ENCODE assay signal across 1 cellular context in genomic region chr19:12757544-12758274, GRCh38.
TF ChIP-seq lines count a peak whose summit lies in the region.

No MANE protein-coding gene starts in this region.

TF ChIP-seq in K562, 482 proteins besides CTCF, POLR2A, EP300 and RAD21 (continued from another document and continues in another):
- no peak for TF ChIP-seq CHD7 (IDR thresholded peaks at IDR 0.05; ENCODE audit: low read depth, low read length)
- TF ChIP-seq SRSF7 (optimal IDR thresholded peaks at IDR 0.05; ENCODE audit: low read depth, low read length): no peak
- no peak for TF ChIP-seq SMARCA4 (IDR thresholded peaks at IDR 0.05)
- TF ChIP-seq XRCC4 (IDR thresholded peaks at IDR 0.05; ENCODE audit: extremely low read depth, insufficient read depth, insufficient read length): no peak
- TF ChIP-seq SIN3A (IDR thresholded peaks at IDR 0.05; ENCODE audit: borderline replicate concordance in 2 of 2, control insufficient read depth in 1 of 2, low read depth in 2 of 2, low read length in 2 of 2): peak in 1 of 2 experiments; percentile 67; a peak in 1 of 4 replicates
- peak; percentile 55; the same call in 1 of the 2 replicates for TF ChIP-seq ZFX (CRISPR knock-in tag; IDR thresholded peaks at IDR 0.05)
- peak; percentile 28 to 81; a peak in 3 of 4 replicates for TF ChIP-seq RCOR1 (IDR thresholded peaks at IDR 0.05; ENCODE audit: borderline replicate concordance in 1 of 2, low read depth in 2 of 2, low read length in 2 of 2)
- TF ChIP-seq FUS (optimal IDR thresholded peaks at IDR 0.05; ENCODE audit: low read depth, low read length): no peak
- TF ChIP-seq, protein P1, sequence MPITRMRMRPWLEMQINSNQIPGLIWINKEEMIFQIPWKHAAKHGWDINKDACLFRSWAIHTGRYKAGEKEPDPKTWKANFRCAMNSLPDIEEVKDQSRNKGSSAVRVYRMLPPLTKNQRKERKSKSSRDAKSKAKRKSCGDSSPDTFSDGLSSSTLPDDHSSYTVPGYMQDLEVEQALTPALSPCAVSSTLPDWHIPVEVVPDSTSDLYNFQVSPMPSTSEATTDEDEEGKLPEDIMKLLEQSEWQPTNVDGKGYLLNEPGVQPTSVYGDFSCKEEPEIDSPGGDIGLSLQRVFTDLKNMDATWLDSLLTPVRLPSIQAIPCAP (CRISPR knock-in tag; IDR thresholded peaks at IDR 0.05; ENCODE audit: borderline replicate concordance): no peak
- TF ChIP-seq SMAD4 (CRISPR knock-in tag; conservative IDR thresholded peaks at IDR 0.05): peak; percentile 51
- peak; percentile 17; the same call in 1 of the 2 replicates for TF ChIP-seq ZKSCAN1 (IDR thresholded peaks at IDR 0.05; ENCODE audit: low read depth, low read length)
- TF ChIP-seq CEBPG (CRISPR knock-in tag; IDR thresholded peaks at IDR 0.05): no peak
- no peak for TF ChIP-seq CEBPG (tag; conservative IDR thresholded peaks at IDR 0.05 in 1 of 2, IDR thresholded peaks at IDR 0.05 in 1 of 2)
- no peak for TF ChIP-seq CHCHD3 (CRISPR knock-in tag; IDR thresholded peaks at IDR 0.05)
- TF ChIP-seq ATF7 (IDR thresholded peaks at IDR 0.05): peak; percentile 42; the same call in 1 of the 2 replicates
- TF ChIP-seq CREB1 (IDR thresholded peaks at IDR 0.05): no peak
- TF ChIP-seq CREB1 (CRISPR knock-in tag; IDR thresholded peaks at IDR 0.05): peak; percentile 46; the same call in 1 of the 2 replicates
- TF ChIP-seq XRCC5 (IDR thresholded peaks at IDR 0.05; ENCODE audit: low read depth, low read length): peak; percentile 76; the same call in 1 of the 2 replicates
- no peak for TF ChIP-seq PURB (CRISPR knock-in tag; IDR thresholded peaks at IDR 0.05; ENCODE audit: low read depth)
- TF ChIP-seq MXI1 (IDR thresholded peaks at IDR 0.05; ENCODE audit: low read depth, low read length): no peak; the same call in 1 of the 2 replicates
- TF ChIP-seq SOX6 (IDR thresholded peaks at IDR 0.05): peak; percentile 20; the same call in 1 of the 2 replicates
- TF ChIP-seq RHOXF2B (CRISPR knock-in tag; conservative IDR thresholded peaks at IDR 0.05): no peak
- TF ChIP-seq ZNF12 (CRISPR knock-in tag; IDR thresholded peaks at IDR 0.05): no peak
- peak; percentile 61; the same call in 1 of the 2 replicates for TF ChIP-seq MYC (IDR thresholded peaks at IDR 0.05; ENCODE audit: low read depth, low read length)
- TF ChIP-seq MYC (CRISPR knock-in tag; IDR thresholded peaks at IDR 0.05; ENCODE audit: borderline replicate concordance, low read depth): no peak
- TF ChIP-seq ZNF778 (CRISPR knock-in tag; IDR thresholded peaks at IDR 0.05): no peak
- no peak for TF ChIP-seq THAP7 (CRISPR knock-in tag; IDR thresholded peaks at IDR 0.05)
- TF ChIP-seq MNT (conservative IDR thresholded peaks at IDR 0.05): peak in 1 of 2 experiments; percentile 42; a peak in 2 of 4 replicates
- TF ChIP-seq GABPB2 (CRISPR knock-in tag; conservative IDR thresholded peaks at IDR 0.05): no peak
- TF ChIP-seq FOXJ3 (CRISPR knock-in tag; IDR thresholded peaks at IDR 0.05): no peak
- no peak for TF ChIP-seq SMAD3 (CRISPR knock-in tag; conservative IDR thresholded peaks at IDR 0.05)
- TF ChIP-seq ESRRA (IDR thresholded peaks at IDR 0.05; ENCODE audit: borderline replicate concordance, low read depth): peak; percentile 40; the same call in 1 of the 2 replicates
- no peak for TF ChIP-seq KDM1A (IDR thresholded peaks at IDR 0.05)
- peak; percentile 23 for TF ChIP-seq PRDM10 (IDR thresholded peaks at IDR 0.05; ENCODE audit: partially characterized antibody)
- peak; percentile 75 for TF ChIP-seq CXXC5 (CRISPR knock-in tag; IDR thresholded peaks at IDR 0.05)
- TF ChIP-seq ZNF766 (CRISPR knock-in tag; conservative IDR thresholded peaks at IDR 0.05): no peak
- TF ChIP-seq CREM (IDR thresholded peaks at IDR 0.05; ENCODE audit: low read depth): peak; percentile 44; the same call in 1 of the 2 replicates
- TF ChIP-seq JUND (IDR thresholded peaks at IDR 0.05; ENCODE audit: borderline replicate concordance, low read depth, low read length): peak; percentile 43; the same call in 1 of the 2 replicates
- TF ChIP-seq JUND (tag; IDR thresholded peaks at IDR 0.05; ENCODE audit: borderline replicate concordance, low read depth, low read length): no peak; the same call in 2 of the 3 replicates
- TF ChIP-seq, protein P2, sequence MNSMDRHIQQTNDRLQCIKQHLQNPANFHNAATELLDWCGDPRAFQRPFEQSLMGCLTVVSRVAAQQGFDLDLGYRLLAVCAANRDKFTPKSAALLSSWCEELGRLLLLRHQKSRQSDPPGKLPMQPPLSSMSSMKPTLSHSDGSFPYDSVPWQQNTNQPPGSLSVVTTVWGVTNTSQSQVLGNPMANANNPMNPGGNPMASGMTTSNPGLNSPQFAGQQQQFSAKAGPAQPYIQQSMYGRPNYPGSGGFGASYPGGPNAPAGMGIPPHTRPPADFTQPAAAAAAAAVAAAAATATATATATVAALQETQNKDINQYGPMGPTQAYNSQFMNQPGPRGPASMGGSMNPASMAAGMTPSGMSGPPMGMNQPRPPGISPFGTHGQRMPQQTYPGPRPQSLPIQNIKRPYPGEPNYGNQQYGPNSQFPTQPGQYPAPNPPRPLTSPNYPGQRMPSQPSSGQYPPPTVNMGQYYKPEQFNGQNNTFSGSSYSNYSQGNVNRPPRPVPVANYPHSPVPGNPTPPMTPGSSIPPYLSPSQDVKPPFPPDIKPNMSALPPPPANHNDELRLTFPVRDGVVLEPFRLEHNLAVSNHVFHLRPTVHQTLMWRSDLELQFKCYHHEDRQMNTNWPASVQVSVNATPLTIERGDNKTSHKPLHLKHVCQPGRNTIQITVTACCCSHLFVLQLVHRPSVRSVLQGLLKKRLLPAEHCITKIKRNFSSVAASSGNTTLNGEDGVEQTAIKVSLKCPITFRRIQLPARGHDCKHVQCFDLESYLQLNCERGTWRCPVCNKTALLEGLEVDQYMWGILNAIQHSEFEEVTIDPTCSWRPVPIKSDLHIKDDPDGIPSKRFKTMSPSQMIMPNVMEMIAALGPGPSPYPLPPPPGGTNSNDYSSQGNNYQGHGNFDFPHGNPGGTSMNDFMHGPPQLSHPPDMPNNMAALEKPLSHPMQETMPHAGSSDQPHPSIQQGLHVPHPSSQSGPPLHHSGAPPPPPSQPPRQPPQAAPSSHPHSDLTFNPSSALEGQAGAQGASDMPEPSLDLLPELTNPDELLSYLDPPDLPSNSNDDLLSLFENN (IDR thresholded peaks at IDR 0.05; ENCODE audit: low read depth in 2 of 2, low read length in 2 of 2): 0 out of 4 replicates have a peak, but pooled peaks of 1 of the 2 experiments have one; percentile 28
- TF ChIP-seq ZNF184 (CRISPR knock-in tag; IDR thresholded peaks at IDR 0.05): no peak
